ENCODE assay signal across 1 cellular context in genomic region chr1:211630236-211631081, GRCh38.
TF ChIP-seq lines count a peak whose summit lies in the region.

No MANE protein-coding gene starts in this region.

TF ChIP-seq in HepG2, 621 proteins besides CTCF, POLR2A, EP300 and RAD21 (continued from another document and continues in another):
- TF ChIP-seq NR0B2 (CRISPR knock-in tag; IDR thresholded peaks at IDR 0.05) (no peak), ZNF800 (CRISPR knock-in tag; IDR thresholded peaks at IDR 0.05) (no peak), ZNF704 (CRISPR knock-in tag; IDR thresholded peaks at IDR 0.05; ENCODE audit: borderline replicate concordance) (no peak), ZFP41 (CRISPR knock-in tag; IDR thresholded peaks at IDR 0.05; ENCODE audit: borderline replicate concordance) (no peak), ATF6 (CRISPR knock-in tag; conservative IDR thresholded peaks at IDR 0.05) (no peak), ZNF83 (CRISPR knock-in tag; IDR thresholded peaks at IDR 0.05; ENCODE audit: borderline replicate concordance) (no peak), ZNF34 (CRISPR knock-in tag; IDR thresholded peaks at IDR 0.05; ENCODE audit: borderline replicate concordance) (no peak), RFX3 (CRISPR knock-in tag; IDR thresholded peaks at IDR 0.05) (no peak), ZNF772 (CRISPR knock-in tag; IDR thresholded peaks at IDR 0.05) (no peak), ZNF775 (CRISPR knock-in tag; IDR thresholded peaks at IDR 0.05; ENCODE audit: borderline replicate concordance) (no peak), CENPT (CRISPR knock-in tag; IDR thresholded peaks at IDR 0.05; ENCODE audit: low read depth) (no peak), NR2F1 (CRISPR knock-in tag; IDR thresholded peaks at IDR 0.05) (no peak), ZNF253 (CRISPR knock-in tag; IDR thresholded peaks at IDR 0.05; ENCODE audit: borderline replicate concordance) (no peak), HOXA7 (CRISPR knock-in tag; IDR thresholded peaks at IDR 0.05) (no peak), ZNF354B (CRISPR knock-in tag; IDR thresholded peaks at IDR 0.05) (no peak), ZNF331 (CRISPR knock-in tag; IDR thresholded peaks at IDR 0.05) (0 out of 2 replicates have a peak, but pooled peaks have one; percentile 29), NFKB2 (CRISPR knock-in tag; IDR thresholded peaks at IDR 0.05; ENCODE audit: borderline replicate concordance) (peak; percentile 55; the same call in 1 of the 2 replicates), CENPX (CRISPR knock-in tag; IDR thresholded peaks at IDR 0.05) (no peak), ZBTB26 (CRISPR knock-in tag; IDR thresholded peaks at IDR 0.05; ENCODE audit: borderline replicate concordance) (no peak), ZNF749 (CRISPR knock-in tag; IDR thresholded peaks at IDR 0.05; ENCODE audit: borderline replicate concordance) (no peak), SIN3B (IDR thresholded peaks at IDR 0.05; ENCODE audit: low read length) (no peak), RNF2 (conservative IDR thresholded peaks at IDR 0.05; ENCODE audit: low read depth) (no peak), KLF15 (CRISPR knock-in tag; IDR thresholded peaks at IDR 0.05; ENCODE audit: borderline replicate concordance) (no peak), YEATS2 (CRISPR knock-in tag; IDR thresholded peaks at IDR 0.05; ENCODE audit: borderline replicate concordance) (no peak), ZNF274 (CRISPR knock-in tag; IDR thresholded peaks at IDR 0.05) (no peak), ARNTL (CRISPR knock-in tag; IDR thresholded peaks at IDR 0.05) (no peak), ARID3A (IDR thresholded peaks at IDR 0.05; ENCODE audit: low read depth, low read length) (no peak), BRD4 (CRISPR knock-in tag; IDR thresholded peaks at IDR 0.05) (no peak), ZNF180 (CRISPR knock-in tag; IDR thresholded peaks at IDR 0.05; ENCODE audit: borderline replicate concordance, low read depth) (no peak), HNRNPUL1 (IDR thresholded peaks at IDR 0.05; ENCODE audit: low read depth, low read length) (no peak), HNRNPLL (IDR thresholded peaks at IDR 0.05; ENCODE audit: low read depth, low read length, poor library complexity, severe bottlenecking) (no peak), PAX8 (CRISPR knock-in tag; IDR thresholded peaks at IDR 0.05; ENCODE audit: borderline replicate concordance) (no peak), JUNB (CRISPR knock-in tag; IDR thresholded peaks at IDR 0.05; ENCODE audit: borderline replicate concordance) (no peak), ZNF44 (CRISPR knock-in tag; IDR thresholded peaks at IDR 0.05) (no peak), ZNF263 (CRISPR knock-in tag; IDR thresholded peaks at IDR 0.05) (no peak), THAP9 (CRISPR knock-in tag; IDR thresholded peaks at IDR 0.05; ENCODE audit: borderline replicate concordance) (no peak), HOXA5 (CRISPR knock-in tag; IDR thresholded peaks at IDR 0.05) (no peak), NFE2 (CRISPR knock-in tag; IDR thresholded peaks at IDR 0.05) (no peak), SNAI1 (CRISPR knock-in tag; IDR thresholded peaks at IDR 0.05; ENCODE audit: borderline replicate concordance) (no peak), ZNF839 (CRISPR knock-in tag; IDR thresholded peaks at IDR 0.05; ENCODE audit: borderline replicate concordance) (no peak), KLF16 (CRISPR knock-in tag; IDR thresholded peaks at IDR 0.05) (no peak), MZF1 (CRISPR knock-in tag; IDR thresholded peaks at IDR 0.05; ENCODE audit: borderline replicate concordance) (no peak), MBD4 (IDR thresholded peaks at IDR 0.05; ENCODE audit: borderline replicate concordance, low read length) (no peak), ZNF441 (CRISPR knock-in tag; IDR thresholded peaks at IDR 0.05; ENCODE audit: borderline replicate concordance) (no peak), ZNF770 (CRISPR knock-in tag; IDR thresholded peaks at IDR 0.05) (peak; percentile 42; the same call in 1 of the 2 replicates), HMG20A (CRISPR knock-in tag; IDR thresholded peaks at IDR 0.05; ENCODE audit: borderline replicate concordance) (no peak), CC2D1A (CRISPR knock-in tag; IDR thresholded peaks at IDR 0.05) (no peak), RFXAP (CRISPR knock-in tag; IDR thresholded peaks at IDR 0.05; ENCODE audit: borderline replicate concordance) (no peak), SALL1 (CRISPR knock-in tag; IDR thresholded peaks at IDR 0.05) (peak; percentile 70), JUN (CRISPR knock-in tag; IDR thresholded peaks at IDR 0.05) (no peak), TFDP2 (CRISPR knock-in tag; IDR thresholded peaks at IDR 0.05) (no peak), SIN3A (IDR thresholded peaks at IDR 0.05; ENCODE audit: borderline replicate concordance, low read depth, low read length) (no peak), SNAPC2 (CRISPR knock-in tag; IDR thresholded peaks at IDR 0.05) (no peak), ZNF143 (CRISPR knock-in tag; IDR thresholded peaks at IDR 0.05) (no peak), POLR2G (IDR thresholded peaks at IDR 0.05; ENCODE audit: low read depth, low read length) (no peak), ZSCAN31 (CRISPR knock-in tag; IDR thresholded peaks at IDR 0.05; ENCODE audit: low read depth) (no peak), ZBTB3 (CRISPR knock-in tag; IDR thresholded peaks at IDR 0.05; ENCODE audit: borderline replicate concordance, low read depth) (no peak), E2F2 (CRISPR knock-in tag; IDR thresholded peaks at IDR 0.05; ENCODE audit: borderline replicate concordance) (no peak), NCOA2 (CRISPR knock-in tag; IDR thresholded peaks at IDR 0.05) (no peak), ZFP36 (IDR thresholded peaks at IDR 0.05; ENCODE audit: borderline replicate concordance, low read depth, low read length, partially characterized antibody) (no peak)
